Comparison of ENCODE assay signal across 13 cellular contexts in the genomic region with DNA sequence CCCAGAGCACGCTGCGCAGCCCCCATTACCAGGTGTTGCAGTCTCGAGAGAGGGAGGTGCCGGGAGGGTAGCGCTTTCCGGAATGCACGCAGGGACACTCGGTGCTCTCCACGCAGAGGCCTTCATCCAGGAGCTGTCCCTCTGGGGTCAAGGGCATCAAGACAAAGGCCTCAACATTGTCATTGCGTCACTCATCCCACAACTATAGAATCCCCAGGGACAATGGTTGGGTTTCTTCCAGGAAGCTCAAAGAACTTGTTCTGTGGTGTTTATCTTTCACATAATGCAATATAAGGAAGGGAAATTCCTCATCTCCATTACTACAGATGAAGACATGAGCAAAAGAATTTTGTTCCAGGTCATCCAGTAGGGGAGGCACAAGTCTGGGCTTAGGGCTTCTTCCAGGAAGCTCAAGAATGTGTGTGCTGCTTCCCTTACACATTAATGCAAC. TPM values are rescaled to one million over a fixed set of nuclear protein-coding genes. Genes with fewer than 3 reads are reported as not detected.
DNase-seq lines count a peak whose midpoint lies in the region; ATAC-seq, FAIRE-seq and TF ChIP-seq lines count a peak whose summit lies in the region.
"Had no signal": no experiment of that assay in that cellular context is flagged by ENCODE, and none has a peak within 500 bp of the region (broad histone marks: within the 10 kb centered on the region; RNA-seq: fewer than 3 reads in every experiment).

No MANE protein-coding gene starts in this region.

- no peaks in the 10 kb centered on the region for H3K27me3 ChIP-seq in adrenal gland
- H3K27me3 ChIP-seq in foreskin keratinocyte, result no peaks in the 10 kb centered on the region
- H3K27me3 ChIP-seq in mesendoderm (ENCODE audit: insufficient read depth, low read length, poor library complexity), result no peaks in the 10 kb centered on the region
- H3K27me3 ChIP-seq: ascending aorta, gastroesophageal sphincter had no signal

- no peak overlapping the region for H2BK5ac ChIP-seq in mesendoderm (ENCODE audit: low read length)

- H3K27me3 Mint-ChIP-seq in activated T-helper 1 cell treated with anti-CD3 and anti-CD28 coated beads, Interleukin-12 subunit alpha, Interleukin-12 subunit beta, Interleukin-2, Interleukin-4 antibody, amounts not matched to agents 30 ng/mL and 10 ng/mL and 1 ng/mL, durations not matched to agents 14 hours and 24 hours and 36 hours (ENCODE audit: insufficient read depth), result peaks cover 25% of the 10 kb centered on the region

- H3K4me1 ChIP-seq in adrenal gland (replicated peaks in 1 of 2) (peaks cover 0 to 6% of the 10 kb centered on the region in 2 donors), foreskin keratinocyte (no peaks in the 10 kb centered on the region), mesendoderm (ENCODE audit: control insufficient read depth, low read depth, low read length) (no peaks in the 10 kb centered on the region)
- H3K4me1 ChIP-seq: ascending aorta had no signal

- no peak overlapping the region for H3K56ac ChIP-seq in mesendoderm (ENCODE audit: low read length)

- H2BK120ac ChIP-seq in mesendoderm (ENCODE audit: low read depth, low read length), result no peak overlapping the region

- no peak for FAIRE-seq in urothelium cell line (lab: Jason Lieb, UNC)
- FAIRE-seq: GM12891 had no signal

- H3K36me3 ChIP-seq in adrenal gland (replicated peaks in 1 of 2), result no peaks in the 10 kb centered on the region
- no peaks in the 10 kb centered on the region for H3K36me3 ChIP-seq in mesendoderm (ENCODE audit: control insufficient read depth, insufficient read depth, low read length)
- H3K36me3 ChIP-seq: ascending aorta, gastroesophageal sphincter had no signal

- WGBS in adrenal gland, 4 donors, result 59 to 84% (median 79%) methylated on average over 10 of the region's 10 CpGs
- no CpG with 5 or more reads among the region's 10 CpGs for WGBS in mesendoderm (ENCODE audit: extremely low coverage, insufficient coverage, low lambda C conversion rate)

- H3K18ac ChIP-seq in mesendoderm (ENCODE audit: low read length), result no peak overlapping the region

- peak; percentile 12 for TF ChIP-seq CTCF in HFF-Myc (IDR thresholded peaks at IDR 0.05; ENCODE audit: low read depth, low read length, missing control alignments)
- TF ChIP-seq CTCF in adrenal gland (IDR thresholded peaks at IDR 0.05), result peak in 4 of 6 experiments; percentile 5 to 22 (median 14)
- TF ChIP-seq CTCF in foreskin keratinocyte (conservative IDR thresholded peaks at IDR 0.05), result peak; percentile 72

- H3K4me3 ChIP-seq in HFF-Myc (replicated peaks; ENCODE audit: low read depth, low read length) (no peak overlapping the region), adrenal gland (no peak overlapping the region), mesendoderm (ENCODE audit: low read length) (no peak overlapping the region)
- H3K4me3 ChIP-seq: ascending aorta, gastroesophageal sphincter had no signal

- H3K4me2 ChIP-seq in mesendoderm (ENCODE audit: low read length), result no peak overlapping the region

- no peaks in the 10 kb centered on the region for H3K9me3 ChIP-seq in adrenal gland (replicated peaks in 1 of 3)
- H3K9me3 ChIP-seq: ascending aorta, gastroesophageal sphincter had no signal

- H3K4ac ChIP-seq in mesendoderm (ENCODE audit: low read depth, low read length), result no peak overlapping the region

- no peaks in the 10 kb centered on the region for H3K36me3 Mint-ChIP-seq in activated T-helper 1 cell treated with anti-CD3 and anti-CD28 coated beads, Interleukin-12 subunit alpha, Interleukin-12 subunit beta, Interleukin-2, Interleukin-4 antibody, amounts not matched to agents 30 ng/mL and 10 ng/mL and 1 ng/mL, durations not matched to agents 14 hours and 24 hours and 36 hours (ENCODE audit: low read depth)
- H3K36me3 Mint-ChIP-seq: mesothelial cell of epicardium had no signal

- TF ChIP-seq POLR2A in adrenal gland (IDR thresholded peaks at IDR 0.05), result no peak

- H4K8ac ChIP-seq in mesendoderm (ENCODE audit: low read depth, low read length), result no peak overlapping the region

- no peak overlapping the region for H3K9ac ChIP-seq in mesendoderm (ENCODE audit: low read length)

- no peak overlapping the region for H4K5ac ChIP-seq in mesendoderm (ENCODE audit: low read length)

- intact Hi-C loops in adrenal gland (cut with DNase I), result loop anchor here in 1 of 2 donors (5.0 kb wide), 1 partner anchor 105 kb away; no protein-coding TSS in a partner anchor
- intact Hi-C loops in activated T-helper 1 cell treated with anti-CD3 and anti-CD28 coated beads, Interleukin-12 subunit alpha, Interleukin-12 subunit beta, Interleukin-2, Interleukin-4 antibody, amounts not matched to agents 30 ng/mL and 10 ng/mL and 1 ng/mL, durations not matched to agents 14 hours and 24 hours and 36 hours (cut with micrococcal nuclease), result no loop called here

- peak; percentile 24 for ATAC-seq in foreskin keratinocyte
- ATAC-seq in HG02588 (IDR thresholded peaks at IDR 0.05; ENCODE audit: unreplicated experiment), result no peak
- ATAC-seq: gastroesophageal sphincter had no signal

- H2BK15ac ChIP-seq in mesendoderm (replicated peaks; ENCODE audit: low read depth), result no peak overlapping the region

- H3K27ac Mint-ChIP-seq in activated T-helper 1 cell treated with anti-CD3 and anti-CD28 coated beads, Interleukin-12 subunit alpha, Interleukin-12 subunit beta, Interleukin-2, Interleukin-4 antibody, amounts not matched to agents 30 ng/mL and 10 ng/mL and 1 ng/mL, durations not matched to agents 14 hours and 24 hours and 36 hours, result no peak overlapping the region
- H3K27ac Mint-ChIP-seq: mesothelial cell of epicardium had no signal

- no peak overlapping the region for H3K4me3 Mint-ChIP-seq in activated T-helper 1 cell treated with anti-CD3 and anti-CD28 coated beads, Interleukin-12 subunit alpha, Interleukin-12 subunit beta, Interleukin-2, Interleukin-4 antibody, amounts not matched to agents 30 ng/mL and 10 ng/mL and 1 ng/mL, durations not matched to agents 14 hours and 24 hours and 36 hours
- H3K4me3 Mint-ChIP-seq: mesothelial cell of epicardium had no signal

- H3K4me1 Mint-ChIP-seq in activated T-helper 1 cell treated with anti-CD3 and anti-CD28 coated beads, Interleukin-12 subunit alpha, Interleukin-12 subunit beta, Interleukin-2, Interleukin-4 antibody, amounts not matched to agents 30 ng/mL and 10 ng/mL and 1 ng/mL, durations not matched to agents 14 hours and 24 hours and 36 hours (ENCODE audit: low read depth), result peaks cover 42% of the 10 kb centered on the region

- no peak for DNase-seq in HFF-Myc (ENCODE audit: extremely low read depth, low read depth)
- peak in 3 of 7 donors; percentile 43 to 61 (median 45) for DNase-seq in adrenal gland
- peak; percentile 75 to 81 for DNase-seq in foreskin keratinocyte
- peak; percentile 60 for DNase-seq in renal cortical epithelial cell (ENCODE audit: low read depth)
- DNase-seq in urothelium cell line (ENCODE audit: low spot score), result no peak
- no peak for DNase-seq in activated T-helper 1 cell treated with anti-CD3 and anti-CD28 coated beads, Interleukin-12 subunit alpha, Interleukin-12 subunit beta, Interleukin-2, Interleukin-4 antibody, amounts not matched to agents 30 ng/mL and 10 ng/mL and 1 ng/mL, durations not matched to agents 14 hours and 24 hours and 36 hours (ENCODE audit: low spot score)
- no peak for DNase-seq in mesendoderm
- DNase-seq: NCI-H2029 treated with DMSO at 0.1 percent for 48 hours had no signal

- no peaks in the 10 kb centered on the region for H3K79me2 ChIP-seq in mesendoderm (ENCODE audit: control insufficient read depth, insufficient read depth, low read length)

- H3K23ac ChIP-seq in mesendoderm (ENCODE audit: low read length), result no peak overlapping the region

- no peaks in the 10 kb centered on the region for H3K79me1 ChIP-seq in mesendoderm (ENCODE audit: low read length)

- H2AK5ac ChIP-seq in mesendoderm (ENCODE audit: low read length), result no peak overlapping the region

- H3K27ac ChIP-seq in adrenal gland (peak overlapping the region in 1 of 5 donors; percentile 65), foreskin keratinocyte (no peak overlapping the region), mesendoderm (ENCODE audit: low read depth, low read length) (no peak overlapping the region)
- H3K27ac ChIP-seq: ascending aorta had no signal

- no peaks in the 10 kb centered on the region for H3K9me3 Mint-ChIP-seq in activated T-helper 1 cell treated with anti-CD3 and anti-CD28 coated beads, Interleukin-12 subunit alpha, Interleukin-12 subunit beta, Interleukin-2, Interleukin-4 antibody, amounts not matched to agents 30 ng/mL and 10 ng/mL and 1 ng/mL, durations not matched to agents 14 hours and 24 hours and 36 hours
- H3K9me3 Mint-ChIP-seq: mesothelial cell of epicardium had no signal

RNA-seq across cellular contexts. Expression of gene VWF, which starts 52.1 kb away (rescaled TPM):
- total RNA-seq in adrenal gland (10 to 100 TPM; 19.9 to 60.1 (median 46.3) TPM), foreskin keratinocyte (not detected in 2 replicates), renal cortical epithelial cell (2.2 and 3.0 TPM in 2 replicates)
- polyA plus RNA-seq in adrenal gland (10 to 100 TPM in 2 of 3 donors, 1 to 10 TPM in 1; 7.8 to 38.4 (median 10.5) TPM), foreskin keratinocyte (under 0.01 and 0.07 TPM in 2 replicates)
- not detected in 2 replicates for total RNA-seq in activated T-helper 1 cell treated with anti-CD3 and anti-CD28 coated beads, Interleukin-12 subunit alpha, Interleukin-12 subunit beta, Interleukin-2, Interleukin-4 antibody, amounts not matched to agents 30 ng/mL and 10 ng/mL and 1 ng/mL, durations not matched to agents 14 hours and 24 hours and 36 hours
- polyA plus RNA-seq in mesendoderm (2013, experiment 1 of 2), result 0.15 TPM
- 0.15 TPM for polyA plus RNA-seq in mesendoderm (2013, experiment 2 of 2)

Comparison
In these comparisons a context has a peak if more than half of its experiments do, and no peak if none do; other contexts are left out.
1. DNase-seq: peak in foreskin keratinocyte (2 of 2) and renal cortical epithelial cell (single experiment); none in HFF-Myc (single experiment), urothelium cell line (single experiment), activated T-helper 1 cell treated with anti-CD3 and anti-CD28 coated beads, Interleukin-12 subunit alpha, Interleukin-12 subunit beta, Interleukin-2, Interleukin-4 antibody, amounts not matched to agents 30 ng/mL and 10 ng/mL and 1 ng/mL, durations not matched to agents 14 hours and 24 hours and 36 hours (single experiment) and mesendoderm (single experiment).
2. CTCF ChIP-seq: peak in every context shown above with its lines; median percentile 72 in foreskin keratinocyte; 14 in adrenal gland; 12 in HFF-Myc.